ENCODE assay signal across 1 cellular context in genomic region chr1:1150100-1150499, GRCh38.
TF ChIP-seq lines count a peak whose summit lies in the region.

No MANE protein-coding gene starts in this region.

TF ChIP-seq in HepG2, 621 proteins besides CTCF, POLR2A, EP300 and RAD21:
- TF ChIP-seq ATF2 (CRISPR knock-in tag; IDR thresholded peaks at IDR 0.05) (no peak), ZHX2 (IDR thresholded peaks at IDR 0.05; ENCODE audit: low read depth) (no peak), ZHX2 (CRISPR knock-in tag; IDR thresholded peaks at IDR 0.05; ENCODE audit: borderline replicate concordance) (no peak), FOSL2 (CRISPR knock-in tag; IDR thresholded peaks at IDR 0.05) (peak; percentile 22; the same call in 1 of the 2 replicates), SIX1 (CRISPR knock-in tag; IDR thresholded peaks at IDR 0.05; ENCODE audit: borderline replicate concordance) (no peak), HNRNPH1 (optimal IDR thresholded peaks at IDR 0.05; ENCODE audit: low read depth, low read length) (no peak), ZSCAN9 (CRISPR knock-in tag; IDR thresholded peaks at IDR 0.05; ENCODE audit: borderline replicate concordance) (no peak), ZNF547 (CRISPR knock-in tag; IDR thresholded peaks at IDR 0.05) (no peak)
